Comparison of ENCODE assay signal across 10 cellular contexts in the genomic region with DNA sequence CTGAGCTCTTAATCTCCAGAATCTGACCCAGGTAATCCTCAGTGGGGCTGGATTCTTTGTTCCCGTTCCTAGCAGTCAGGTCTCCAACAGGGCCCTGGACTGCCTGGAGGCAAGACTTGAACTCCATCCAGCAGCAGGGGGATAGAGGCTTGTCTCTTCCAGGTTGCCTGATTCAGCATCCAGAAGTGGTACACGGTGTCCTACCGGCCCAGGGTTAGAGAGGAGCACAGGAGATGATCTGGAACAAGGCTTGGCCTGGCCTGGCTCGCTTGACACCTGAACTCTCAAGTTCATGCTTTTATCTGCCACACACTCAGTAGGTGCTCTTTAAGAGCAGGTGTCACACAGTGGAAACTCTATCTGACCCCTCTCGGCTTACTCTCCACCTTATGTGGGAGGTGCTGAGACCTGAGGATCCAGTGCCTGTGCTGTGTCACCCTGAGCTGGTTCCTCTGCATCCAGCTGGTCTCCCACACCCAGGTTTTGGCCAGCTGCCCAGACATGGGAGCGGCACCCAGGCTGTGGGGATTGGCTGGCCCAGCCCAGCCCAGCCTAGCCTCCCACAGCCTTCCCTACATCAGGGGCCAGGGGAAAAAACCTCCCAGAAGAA. TPM values are rescaled to one million over a fixed set of nuclear protein-coding genes. Genes with fewer than 3 reads are reported as not detected.
A peak's percentile ranks its signal among the peaks of the same experiment; 100 is the strongest.
DNase-seq lines count a peak whose midpoint lies in the region; FAIRE-seq and TF ChIP-seq lines count a peak whose summit lies in the region.
"Had no signal": no experiment of that assay in that cellular context is flagged by ENCODE, and none has a peak within 500 bp of the region (broad histone marks: within the 10 kb centered on the region; RNA-seq: fewer than 3 reads in every experiment).

A gene with protein sequence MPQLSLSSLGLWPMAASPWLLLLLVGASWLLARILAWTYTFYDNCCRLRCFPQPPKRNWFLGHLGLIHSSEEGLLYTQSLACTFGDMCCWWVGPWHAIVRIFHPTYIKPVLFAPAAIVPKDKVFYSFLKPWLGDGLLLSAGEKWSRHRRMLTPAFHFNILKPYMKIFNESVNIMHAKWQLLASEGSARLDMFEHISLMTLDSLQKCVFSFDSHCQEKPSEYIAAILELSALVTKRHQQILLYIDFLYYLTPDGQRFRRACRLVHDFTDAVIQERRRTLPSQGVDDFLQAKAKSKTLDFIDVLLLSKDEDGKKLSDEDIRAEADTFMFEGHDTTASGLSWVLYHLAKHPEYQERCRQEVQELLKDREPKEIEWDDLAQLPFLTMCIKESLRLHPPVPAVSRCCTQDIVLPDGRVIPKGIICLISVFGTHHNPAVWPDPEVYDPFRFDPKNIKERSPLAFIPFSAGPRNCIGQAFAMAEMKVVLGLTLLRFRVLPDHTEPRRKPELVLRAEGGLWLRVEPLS (plus strand): TSS at position 604 of the 610 bp plus-strand sequence. CDS start 519 bp downstream, outside the sequence.

- no peak for TF ChIP-seq POLR2A in GM12891 (IDR thresholded peaks at IDR 0.05; ENCODE audit: low read depth, low read length)

- TF ChIP-seq CTCF in nephron progenitor cell (IDR thresholded peaks at IDR 0.05): no peak

- no peak within 1 kb of the TSS for H3K23ac ChIP-seq in trophoblast cell (ENCODE audit: low read length)

- no peak for FAIRE-seq in GM12891 (lab: Jason Lieb, UNC)
- FAIRE-seq: TTC549 had no signal

- H3K4me3 ChIP-seq in esophagus (ENCODE audit: low read depth in 1 of 2, low read length in 2 of 2) (peak within 1 kb of the TSS; percentile 17 to 20), trophoblast cell (ENCODE audit: low read depth, low read length) (peak within 1 kb of the TSS; percentile 25)

- H3K4me1 ChIP-seq in esophagus (ENCODE audit: control insufficient read depth in 2 of 2, insufficient read depth in 2 of 2, low read length in 1 of 2): peaks cover 8 to 27% of the 10 kb centered on the region in 2 donors
- no peaks in the 10 kb centered on the region for H3K4me1 ChIP-seq in trophoblast cell (ENCODE audit: control insufficient read depth in 1 of 2, insufficient read depth in 2 of 2, low read length in 2 of 2)

- no peaks in the 10 kb centered on the region for H3K36me3 Mint-ChIP-seq in nephron progenitor cell (ENCODE audit: low read depth)

- no peak within 1 kb of the TSS for H3K4me2 ChIP-seq in trophoblast cell (ENCODE audit: low read length)
- H3K4me2 ChIP-seq: KMS-11 had no signal

- H3K9me3 Mint-ChIP-seq in nephron progenitor cell: peaks cover 86% of the 10 kb centered on the region

- no peaks in the 10 kb centered on the region for H3K27me3 ChIP-seq in esophagus (ENCODE audit: control insufficient read depth in 1 of 2, insufficient read depth in 2 of 2, low read length in 2 of 2)
- H3K27me3 ChIP-seq in trophoblast cell (ENCODE audit: insufficient read depth, low read length): no peaks in the 10 kb centered on the region

- H3K4me3 Mint-ChIP-seq in nephron progenitor cell: no peak within 1 kb of the TSS

- no peak within 1 kb of the TSS for H2AFZ ChIP-seq in trophoblast cell (ENCODE audit: insufficient read depth, low read length, poor library complexity)

- H3K18ac ChIP-seq in trophoblast cell (ENCODE audit: low read length): no peak within 1 kb of the TSS

- no peak within 1 kb of the TSS for H2BK120ac ChIP-seq in trophoblast cell (ENCODE audit: insufficient read depth, low read length, poor library complexity)

- H3K36me3 ChIP-seq in esophagus (ENCODE audit: control insufficient read depth in 2 of 2, insufficient read depth in 2 of 2, low read length in 1 of 2) (peaks cover 0 to 2% of the 10 kb centered on the region in 2 donors), trophoblast cell (ENCODE audit: control insufficient read depth in 1 of 2, insufficient read depth in 2 of 2, low read length in 2 of 2) (no peaks in the 10 kb centered on the region)

- DNase-seq in GF-D8 (lab: John Stamatoyannopoulos, UW) (peak; percentile 29), NCI-H460 (ENCODE audit: extremely low read depth, low read depth) (peak; percentile 82), trophoblast cell (no peak), nephron progenitor cell (no peak), dermis blood vessel endothelial cell (no peak), GM12891 (ENCODE audit: insufficient read length, low spot score) (no peak)
- no peak for DNase-seq in stimulated activated CD4-positive, alpha-beta T cell treated with anti-CD3 and anti-CD28 coated beads, Interleukin-4, amount 100 ng/mL, for 4 hours

- H3K14ac ChIP-seq in trophoblast cell (ENCODE audit: low read length): no peak within 1 kb of the TSS

- H4K8ac ChIP-seq in trophoblast cell (ENCODE audit: low read depth, low read length): no peak within 1 kb of the TSS

- no peak within 1 kb of the TSS for H4K91ac ChIP-seq in trophoblast cell (ENCODE audit: low read depth, low read length)

- no peak within 1 kb of the TSS for H3K9ac ChIP-seq in trophoblast cell (ENCODE audit: low read length)
- H3K9ac ChIP-seq: KMS-11 had no signal

- no peak within 1 kb of the TSS for H4K12ac ChIP-seq in trophoblast cell (ENCODE audit: low read depth, low read length)

- H2BK12ac ChIP-seq in trophoblast cell (ENCODE audit: low read length): no peak within 1 kb of the TSS

- H3K27me3 Mint-ChIP-seq in nephron progenitor cell (ENCODE audit: low read depth, poor library complexity): no peaks in the 10 kb centered on the region

- H3K4me1 Mint-ChIP-seq in nephron progenitor cell: no peaks in the 10 kb centered on the region

- H3K9me3 ChIP-seq in esophagus (ENCODE audit: control insufficient read depth in 2 of 2, insufficient read depth in 1 of 2, low read depth in 1 of 2, low read length in 1 of 2): no peaks in the 10 kb centered on the region
- peaks cover 62% of the 10 kb centered on the region for H3K9me3 ChIP-seq in trophoblast cell (ENCODE audit: insufficient read depth, low read depth, low read length)

- H3K79me1 ChIP-seq in trophoblast cell (ENCODE audit: low read length): no peaks in the 10 kb centered on the region

- H2AK5ac ChIP-seq in trophoblast cell (ENCODE audit: low read length): no peak within 1 kb of the TSS

- H3K27ac Mint-ChIP-seq in nephron progenitor cell: no peak within 1 kb of the TSS

- H3K4ac ChIP-seq in trophoblast cell (ENCODE audit: low read depth, low read length): no peak within 1 kb of the TSS

- 33 to 37% methylated on average over 6 of the region's 6 CpGs for WGBS in esophagus, 2 donors
- no CpG with 5 or more reads among the region's 6 CpGs for WGBS in trophoblast cell (ENCODE audit: extremely low coverage, insufficient coverage, insufficient read length)

- no peaks in the 10 kb centered on the region for H3K79me2 ChIP-seq in trophoblast cell (ENCODE audit: control insufficient read depth, insufficient read depth, low read length, poor library complexity)

- no peak within 1 kb of the TSS for H2BK5ac ChIP-seq in trophoblast cell (ENCODE audit: low read depth, low read length, poor library complexity)

- peak within 1 kb of the TSS; percentile 90 to 97 for H3K27ac ChIP-seq in esophagus (ENCODE audit: low read depth in 2 of 2, low read length in 1 of 2)
- no peak within 1 kb of the TSS for H3K27ac ChIP-seq in trophoblast cell (ENCODE audit: low read depth, low read length)
- H3K27ac ChIP-seq: KMS-11 had no signal

TF ChIP-seq in GM12891, 5 proteins besides CTCF, POLR2A, EP300 and RAD21:
- no peak for TF ChIP-seq POU2F2 (IDR thresholded peaks at IDR 0.05; ENCODE audit: low read depth, low read length)
- TF ChIP-seq TAF1 (IDR thresholded peaks at IDR 0.05; ENCODE audit: low read depth, low read length): no peak
- TF ChIP-seq POLR2AphosphoS5 (IDR thresholded peaks at IDR 0.05; ENCODE audit: low read depth, low read length): no peak
- TF ChIP-seq PAX5 (IDR thresholded peaks at IDR 0.05; ENCODE audit: insufficient read depth, low read length, severe bottlenecking): no peak
- TF ChIP-seq SPI1 (IDR thresholded peaks at IDR 0.05; ENCODE audit: low read depth, low read length): no peak

RNA-seq across cellular contexts. Expression of the gene that starts here (rescaled TPM):
- total RNA-seq in NCI-H460 (2014; rRNA removed; shearing (Covaris generic)): 2.9 and 3.0 TPM in 2 replicates
- polyA plus RNA-seq in NCI-H460 (2014; cell fraction: nucleus; rRNA removed): 8.6 and 14.4 TPM in 2 replicates
- polyA plus RNA-seq in esophagus: 10 to 100 TPM; 11.6 to 17.1 TPM
- 0.01 TPM in 1 of 2 replicates, not detected in the other for polyA plus RNA-seq in trophoblast cell (2013)
- not detected in 2 replicates for total RNA-seq in dermis blood vessel endothelial cell
- 0.63 TPM for polyA plus RNA-seq in GM12891 (2012; ENCODE audit: low read depth, missing spikeins)

Comparison
In these comparisons a context has a peak if more than half of its experiments do, and no peak if none do; other contexts are left out.
1. DNase-seq: peak in GF-D8 (single experiment) and NCI-H460 (single experiment); none in trophoblast cell (0 of 2), nephron progenitor cell (single experiment), dermis blood vessel endothelial cell (single experiment), stimulated activated CD4-positive, alpha-beta T cell treated with anti-CD3 and anti-CD28 coated beads, Interleukin-4, amount 100 ng/mL, for 4 hours (0 of 2) and GM12891 (single experiment).